16 cellular contexts compared by ENCODE assay signal in the genomic region with DNA sequence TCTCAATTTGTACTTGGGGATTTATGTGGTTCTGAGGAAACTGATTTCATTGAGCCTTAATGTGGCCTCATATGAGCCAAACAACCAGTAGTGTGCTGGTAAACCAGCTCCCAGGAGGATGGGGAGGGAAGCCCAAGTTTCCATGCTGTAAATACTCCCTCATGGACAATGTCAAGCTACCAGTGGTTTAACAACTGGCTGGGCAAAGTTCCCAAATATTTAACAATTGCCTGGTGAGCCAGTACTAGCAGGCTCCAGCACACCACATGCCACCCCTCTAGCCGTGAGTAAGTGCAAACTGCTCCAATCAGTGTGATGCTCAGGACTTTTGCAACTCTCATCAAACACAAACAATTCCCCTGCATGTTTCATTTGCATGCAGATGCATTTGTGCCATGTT. TPM values are rescaled to one million over a fixed set of nuclear protein-coding genes. Genes with fewer than 3 reads are reported as not detected.
A peak's percentile ranks its signal among the peaks of the same experiment; 100 is the strongest.
DNase-seq lines count a peak whose midpoint lies in the region; ATAC-seq and TF ChIP-seq lines count a peak whose summit lies in the region.
"Had no signal": no experiment of that assay in that cellular context is flagged by ENCODE, and none has a peak within 500 bp of the region (broad histone marks: within the 10 kb centered on the region; RNA-seq: fewer than 3 reads in every experiment).

No MANE protein-coding gene starts in this region.

- H3K27me3 ChIP-seq in RWPE2 (ENCODE audit: insufficient read depth, poor library complexity, severe bottlenecking) (no peaks in the 10 kb centered on the region), uterus (no peaks in the 10 kb centered on the region), BE2C (no peaks in the 10 kb centered on the region)
- H3K27me3 ChIP-seq: pancreas, SJCRH30, upper lobe of right lung had no signal

- no peak for DNase-seq in left ventricle myocardium superior
- no peak for DNase-seq in Right ventricle myocardium inferior (ENCODE audit: missing footprints)
- no peak for DNase-seq in RWPE2 (ENCODE audit: low spot score)
- peak; percentile 96 for DNase-seq in fibroblast of pulmonary artery (ENCODE audit: low read depth)
- DNase-seq in uterus, result peak; percentile 45 to 48
- no peak for DNase-seq in BE2C
- DNase-seq in NK-92 treated with Interleukin-12 subunit alpha and Interleukin-12 subunit beta, amount 100 ng/mL, for 24 hours (lab: John Stamatoyannopoulos, UW), result no peak
- DNase-seq: activated CD8-positive, alpha-beta memory T cell treated with anti-CD3 and anti-CD28 coated beads for 24 hours; activated effector memory CD4-positive, alpha-beta T cell treated with anti-CD3 and anti-CD28 coated beads, Interleukin-2, amount 50 U/mL, for 16 hours; caudate nucleus; Karpas-422; NCI-H187 treated with DMSO at 0.1 percent for 48 hours; pancreas; SJCRH30; upper lobe of right lung had no signal

- ATAC-seq in left ventricle myocardium superior, result peak; percentile 70
- ATAC-seq in Right ventricle myocardium inferior, result no peak
- peak; percentile 55 for ATAC-seq in RWPE2 (ENCODE audit: low read depth)
- ATAC-seq in HG02981 (IDR thresholded peaks at IDR 0.05; ENCODE audit: unreplicated experiment), result no peak
- ATAC-seq: upper lobe of right lung had no signal

- H3K27ac ChIP-seq in RWPE2 (ENCODE audit: poor library complexity, severe bottlenecking) (no peak overlapping the region), uterus (no peak overlapping the region)
- H3K27ac ChIP-seq: pancreas, SJCRH30, upper lobe of right lung had no signal

- H3K4me3 ChIP-seq in RWPE2 (ENCODE audit: severe bottlenecking) (no peak overlapping the region), fibroblast of pulmonary artery (replicated peaks; ENCODE audit: low read depth, low read length) (no peak overlapping the region), uterus (no peak overlapping the region), BE2C (ENCODE audit: low read depth, low read length) (no peak overlapping the region)
- H3K4me3 ChIP-seq: pancreas, SJCRH30, upper lobe of right lung had no signal

- no peaks in the 10 kb centered on the region for H3K9me3 ChIP-seq in RWPE2 (ENCODE audit: severe bottlenecking)
- H3K9me3 ChIP-seq in uterus, result no peaks in the 10 kb centered on the region
- no peaks in the 10 kb centered on the region for H3K9me3 ChIP-seq in BE2C
- H3K9me3 ChIP-seq: pancreas, SJCRH30, upper lobe of right lung had no signal

- intact Hi-C loops in left ventricle myocardium superior (cut with micrococcal nuclease) (no loop called here), Right ventricle myocardium inferior (cut with DNase I) (no loop called here), uterus (cut with DNase I; ENCODE audit: low total_unique reads) (no loop called here)

- H3K4me1 ChIP-seq in RWPE2 (ENCODE audit: insufficient read depth, poor library complexity, severe bottlenecking) (peaks cover 9% of the 10 kb centered on the region), uterus (no peaks in the 10 kb centered on the region), BE2C (peaks cover 6% of the 10 kb centered on the region)

- H3K36me3 ChIP-seq in RWPE2 (ENCODE audit: low read depth), result no peaks in the 10 kb centered on the region
- H3K36me3 ChIP-seq in uterus, result no peaks in the 10 kb centered on the region
- H3K36me3 ChIP-seq in BE2C, result no peaks in the 10 kb centered on the region
- H3K36me3 ChIP-seq: pancreas, SJCRH30, upper lobe of right lung had no signal

- TF ChIP-seq CTCF in RWPE2 (IDR thresholded peaks at IDR 0.05; ENCODE audit: poor library complexity, severe bottlenecking), result no peak
- no peak for TF ChIP-seq CTCF in fibroblast of pulmonary artery (IDR thresholded peaks at IDR 0.05; ENCODE audit: low read length, missing control alignments)
- no peak for TF ChIP-seq CTCF in uterus (IDR thresholded peaks at IDR 0.05)
- TF ChIP-seq CTCF in BE2C (IDR thresholded peaks at IDR 0.05; ENCODE audit: low read depth, low read length), result no peak

- no peak for TF ChIP-seq POLR2A in uterus (IDR thresholded peaks at IDR 0.05)

RNA-seq across cellular contexts. Expression of gene CDKN1A, which starts 19.2 kb away (rescaled TPM):
- total RNA-seq in left ventricle myocardium superior, result 40.0 TPM
- total RNA-seq in Right ventricle myocardium inferior, result 63.8 TPM
- total RNA-seq in uterus, result 100 to 1,000 TPM in 1 of 4 donors, 10 to 100 TPM in 2, 1 to 10 TPM in 1; 8.8 to 119 (median 75.8) TPM
- 43.3 TPM for polyA plus RNA-seq in BE2C (2012; ENCODE audit: insufficient read depth, insufficient read length, low read depth)

RNA-seq across cellular contexts. Expression of gene RAB44, which starts 38.4 kb away (rescaled TPM):
- total RNA-seq in left ventricle myocardium superior (0.07 TPM), Right ventricle myocardium inferior (0.08 TPM), uterus (under 1 TPM in 1 of 4 donors, not detected in 3; 0.37 TPM)
- polyA plus RNA-seq in BE2C (2012; ENCODE audit: insufficient read depth, insufficient read length, low read depth), result 0.17 TPM
- total RNA-seq: SJCRH30 had no signal

Comparison
In these comparisons a context has a peak if more than half of its experiments do, and no peak if none do; other contexts are left out.
1. ATAC-seq: peak in left ventricle myocardium superior (single experiment) and RWPE2 (single experiment); none in Right ventricle myocardium inferior (single experiment) and HG02981 (single experiment).
2. DNase-seq: peak in fibroblast of pulmonary artery (single experiment) and uterus (2 of 2); none in left ventricle myocardium superior (single experiment), Right ventricle myocardium inferior (single experiment), RWPE2 (single experiment), BE2C (single experiment) and NK-92 treated with Interleukin-12 subunit alpha and Interleukin-12 subunit beta, amount 100 ng/mL, for 24 hours (single experiment).